Comparison of ENCODE assay signal across 14 cellular contexts in genomic region chr5:157819502-157820125, GRCh38. TPM values are rescaled to one million over a fixed set of nuclear protein-coding genes. Genes with fewer than 3 reads are reported as not detected.
DNase-seq lines count a peak whose midpoint lies in the region; ATAC-seq and TF ChIP-seq lines count a peak whose summit lies in the region.
"Had no signal": no experiment of that assay in that cellular context is flagged by ENCODE, and none has a peak within 500 bp of the region (broad histone marks: within the 10 kb centered on the region; RNA-seq: fewer than 3 reads in every experiment).

No MANE protein-coding gene starts in this region.

- no peak overlapping the region for H2AFZ ChIP-seq in GM23248

- ATAC-seq in activated CD8-positive, alpha-beta T cell treated with anti-CD3 and anti-CD28 coated beads for 36 hours, result no peak
- ATAC-seq: activated CD4-positive, alpha-beta T cell treated with anti-CD3 and anti-CD28 coated beads for 36 hours had no signal

- DNase-seq in adipocyte (ENCODE audit: low read depth), result no peak
- peak; percentile 48 for DNase-seq in medulla oblongata (ENCODE audit: extremely low spot score)
- no peak for DNase-seq in GM23248
- no peak for DNase-seq in EL
- DNase-seq in activated CD8-positive, alpha-beta T cell treated with anti-CD3 and anti-CD28 coated beads for 36 hours, result no peak
- DNase-seq: activated CD4-positive, alpha-beta T cell treated with anti-CD3 and anti-CD28 coated beads for 36 hours; activated naive CD4-positive, alpha-beta T cell treated with Interleukin-2 at 50 U/mL for 16 hours; Caco-2; mesendoderm; NCI-H82 had no signal

- peaks cover 16% of the 10 kb centered on the region; the same call in 1 of the 2 replicates for H3F3A ChIP-seq in GM23248 (ENCODE audit: insufficient read depth)

- no peak overlapping the region for H3K4me3 ChIP-seq in HEK293 (ENCODE audit: low read depth, low read length)
- no peak overlapping the region for H3K4me3 ChIP-seq in adipocyte (ENCODE audit: low read length)
- H3K4me3 ChIP-seq in stomach smooth muscle (ENCODE audit: low read length in 2 of 2), result no peak overlapping the region
- H3K4me3 ChIP-seq in GM23248, result no peak overlapping the region
- H3K4me3 ChIP-seq: skin epidermis had no signal

- H3K4me3 Mint-ChIP-seq in activated CD8-positive, alpha-beta T cell treated with anti-CD3 and anti-CD28 coated beads for 36 hours, result no peak overlapping the region
- H3K4me3 Mint-ChIP-seq: activated CD4-positive, alpha-beta T cell treated with anti-CD3 and anti-CD28 coated beads for 36 hours; dendritic cell treated with granulocyte-macrophage colony-stimulating factor and Interleukin-4, amounts not matched to agents 40 ng/mL and 50 ng/mL, for 4 days had no signal

- peaks cover 29% of the 10 kb centered on the region for H3K36me3 Mint-ChIP-seq in activated CD8-positive, alpha-beta T cell treated with anti-CD3 and anti-CD28 coated beads for 36 hours (ENCODE audit: low read depth)

- peaks cover 5% of the 10 kb centered on the region for H3K9me3 Mint-ChIP-seq in activated CD8-positive, alpha-beta T cell treated with anti-CD3 and anti-CD28 coated beads for 36 hours

- WGBS in GM23248 (ENCODE audit: low coverage in 1 of 2, low lambda C conversion rate in 2 of 2, missing lambda C conversion rate in 2 of 2), 2 experiments, result 81 to 82% methylated on average over 4 of the region's 4 CpGs

- no peaks in the 10 kb centered on the region for H3K27me3 ChIP-seq in adipocyte (replicated peaks; ENCODE audit: control insufficient read depth, insufficient read depth, low read length)
- no peaks in the 10 kb centered on the region for H3K27me3 ChIP-seq in stomach smooth muscle (ENCODE audit: control insufficient read depth in 1 of 2, insufficient read depth in 2 of 2, low read length in 2 of 2)
- H3K27me3 ChIP-seq in GM23248 (replicated peaks; ENCODE audit: insufficient read depth), result no peaks in the 10 kb centered on the region

- POLR2A ChIA-PET in HEK293 (lab: Yijun Ruan, JAX), result no interaction called here
- POLR2A ChIA-PET in activated CD8-positive, alpha-beta T cell treated with anti-CD3 and anti-CD28 coated beads for 36 hours (lab: Charles Lee), result interaction anchor here (0.8 kb wide), 1 partner anchor 149 kb away, joined by 3 read pairs; no protein-coding TSS in a partner anchor

- in situ Hi-C loops in GM23248 (cut with MboI), result loop anchor here (25.0 kb wide), 1 partner anchor 1318 kb away; no protein-coding TSS in a partner anchor

- H3K36me3 ChIP-seq in HEK293 (ENCODE audit: control insufficient read depth in 2 of 2, insufficient read depth in 1 of 2, low read length in 2 of 2) (peaks cover 4 to 15% of the 10 kb centered on the region in 2 experiments), adipocyte (ENCODE audit: control insufficient read depth, insufficient read depth, low read length, severe bottlenecking) (peaks cover 14% of the 10 kb centered on the region), stomach smooth muscle (ENCODE audit: control insufficient read depth in 2 of 2, insufficient read depth in 2 of 2, low read length in 2 of 2) (no peaks in the 10 kb centered on the region), GM23248 (ENCODE audit: low read depth) (peaks cover 10% of the 10 kb centered on the region)

- peaks cover 33% of the 10 kb centered on the region for H3K4me1 Mint-ChIP-seq in activated CD8-positive, alpha-beta T cell treated with anti-CD3 and anti-CD28 coated beads for 36 hours (ENCODE audit: low read depth)

- H3K4me1 ChIP-seq in HEK293 (ENCODE audit: control insufficient read depth, insufficient read depth, low read length) (peaks cover 6% of the 10 kb centered on the region), adipocyte (ENCODE audit: control insufficient read depth, insufficient read depth, low read length) (peaks cover 40% of the 10 kb centered on the region), stomach smooth muscle (ENCODE audit: control insufficient read depth, insufficient read depth, low read length) (peaks cover 14% of the 10 kb centered on the region), GM23248 (ENCODE audit: insufficient read depth) (peaks cover 16% of the 10 kb centered on the region)

- H3K27ac Mint-ChIP-seq in activated CD8-positive, alpha-beta T cell treated with anti-CD3 and anti-CD28 coated beads for 36 hours, result no peak overlapping the region
- H3K27ac Mint-ChIP-seq: activated CD4-positive, alpha-beta T cell treated with anti-CD3 and anti-CD28 coated beads for 36 hours; dendritic cell treated with granulocyte-macrophage colony-stimulating factor and Interleukin-4, amounts not matched to agents 40 ng/mL and 50 ng/mL, for 4 days had no signal

- no peaks in the 10 kb centered on the region for H3K27me3 Mint-ChIP-seq in activated CD8-positive, alpha-beta T cell treated with anti-CD3 and anti-CD28 coated beads for 36 hours
- H3K27me3 Mint-ChIP-seq: activated CD4-positive, alpha-beta T cell treated with anti-CD3 and anti-CD28 coated beads for 36 hours; dendritic cell treated with granulocyte-macrophage colony-stimulating factor and Interleukin-4, amounts not matched to agents 40 ng/mL and 50 ng/mL, for 4 days had no signal

- H3K4me2 ChIP-seq in GM23248 (ENCODE audit: unreplicated experiment), result no peak overlapping the region

- CTCF ChIA-PET in HEK293 (lab: Yijun Ruan, JAX), result interaction anchor here (0.6 to 4.3 kb wide), 10 partner anchors 10 to 1287 kb away, joined by 3 to 42 read pairs (median 4); partner anchors contain the start of gene LSM11
- CTCF ChIA-PET in activated CD8-positive, alpha-beta T cell treated with anti-CD3 and anti-CD28 coated beads for 36 hours (lab: Charles Lee), result interaction anchor here (0.7 to 4.4 kb wide), 15 partner anchors 33 to 255 kb away, joined by 3 to 80 read pairs (median 4); no protein-coding TSS in a partner anchor

- peaks cover 39% of the 10 kb centered on the region for H4K20me1 ChIP-seq in GM23248 (ENCODE audit: insufficient read depth)

- no peaks in the 10 kb centered on the region for H3K9me3 ChIP-seq in HEK293 (ENCODE audit: control insufficient read depth, insufficient read depth, low read depth, low read length)
- H3K9me3 ChIP-seq in adipocyte (ENCODE audit: control insufficient read depth, low read length), result no peaks in the 10 kb centered on the region
- no peaks in the 10 kb centered on the region for H3K9me3 ChIP-seq in stomach smooth muscle (ENCODE audit: control insufficient read depth in 2 of 2, low read length in 2 of 2)
- H3K9me3 ChIP-seq in GM23248 (ENCODE audit: low read depth), result no peaks in the 10 kb centered on the region
- H3K9me3 ChIP-seq: Caco-2 had no signal

- H3K79me2 ChIP-seq in GM23248 (ENCODE audit: insufficient read depth), result peaks cover 100% of the 10 kb centered on the region

- H3K9me2 ChIP-seq in GM23248 (ENCODE audit: insufficient read depth), result no peaks in the 10 kb centered on the region

- TF ChIP-seq CTCF in HEK293 (tag by site-specific recombination; IDR thresholded peaks at IDR 0.05), result no peak
- no peak for TF ChIP-seq CTCF in activated CD8-positive, alpha-beta T cell treated with anti-CD3 and anti-CD28 coated beads for 36 hours (IDR thresholded peaks at IDR 0.05)

- peak overlapping the region; percentile 34 for H3K9ac ChIP-seq in adipocyte (ENCODE audit: low read length)
- H3K9ac ChIP-seq in stomach smooth muscle (ENCODE audit: low read length in 2 of 2), result no peak overlapping the region
- H3K9ac ChIP-seq in GM23248, result no peak overlapping the region

- intact Hi-C loops in activated CD8-positive, alpha-beta T cell treated with anti-CD3 and anti-CD28 coated beads for 36 hours (cut with micrococcal nuclease), result loop anchor here (5.0 kb wide), 2 partner anchors 98 to 173 kb away; no protein-coding TSS in a partner anchor

- H3K27ac ChIP-seq in HEK293 (ENCODE audit: extremely low read depth, low read depth, low read length) (peak overlapping the region; percentile 7; the same call in 1 of the 2 replicates), stomach smooth muscle (ENCODE audit: low read length) (peak overlapping the region; percentile 50), GM23248 (no peak overlapping the region)

TF ChIP-seq in HEK293, 187 proteins besides CTCF, POLR2A, EP300 and RAD21 (continues in another document):
- TF ChIP-seq GLIS2 (tag by site-specific recombination; IDR thresholded peaks at IDR 0.05) (no peak), ZNF561 (tag by site-specific recombination; IDR thresholded peaks at IDR 0.05; ENCODE audit: borderline replicate concordance) (no peak), SP7 (tag by site-specific recombination; IDR thresholded peaks at IDR 0.05) (0 out of 2 replicates have a peak, but pooled peaks have one; percentile 32), PRDM6 (tag by site-specific recombination; IDR thresholded peaks at IDR 0.05) (peak; percentile 84), FEZF1 (tag by site-specific recombination; IDR thresholded peaks at IDR 0.05) (peak; percentile 56; the same call in 1 of the 2 replicates), ZNF202 (tag by site-specific recombination; IDR thresholded peaks at IDR 0.05; ENCODE audit: borderline replicate concordance) (no peak), ZFP69B (tag by site-specific recombination; IDR thresholded peaks at IDR 0.05) (no peak), IKZF3 (tag by site-specific recombination; IDR thresholded peaks at IDR 0.05) (0 out of 2 replicates have a peak, but pooled peaks have one; percentile 29), ZNF37A (tag by site-specific recombination; IDR thresholded peaks at IDR 0.05) (no peak), ZFP3 (tag by site-specific recombination; IDR thresholded peaks at IDR 0.05; ENCODE audit: low read depth) (no peak)

RNA-seq across cellular contexts. Expression of gene CLINT1, which starts 39.3 kb away (rescaled TPM):
- 56.1 and 70.9 TPM in 2 replicates for total RNA-seq in GM23248 (2014; rRNA removed; shearing (Covaris generic))
- polyA plus RNA-seq in GM23248 (2016; fragmentation: Nextera tagmentation; extraction: Ambion mirVana), result 68.4 and 69.3 TPM in 2 replicates
- total RNA-seq in activated CD8-positive, alpha-beta T cell treated with anti-CD3 and anti-CD28 coated beads for 36 hours, result 10 to 100 TPM; 56.8 to 60.7 TPM
